In genomic region chr1:67674260-67675011, GRCh38 we compare ENCODE assay signal across 8 cellular contexts. TPM values are rescaled to one million over a fixed set of nuclear protein-coding genes. Genes with fewer than 3 reads are reported as not detected.
DNase-seq lines count a peak whose midpoint lies in the region; ATAC-seq and TF ChIP-seq lines count a peak whose summit lies in the region.

No MANE protein-coding gene starts in this region.

- TF ChIP-seq CTCF in HCT116 (IDR thresholded peaks at IDR 0.05 in 2 of 3, conservative IDR thresholded peaks at IDR 0.05 in 1 of 3; ENCODE audit: borderline replicate concordance in 1 of 3, insufficient read depth in 1 of 3, low read depth in 2 of 3, low read length in 2 of 3) (no peak), hepatocyte (IDR thresholded peaks at IDR 0.05; ENCODE audit: poor library complexity) (no peak), suprapubic skin (IDR thresholded peaks at IDR 0.05) (no peak)

- ATAC-seq in HCT116 (no peak), HG03469 (IDR thresholded peaks at IDR 0.05; ENCODE audit: unreplicated experiment) (no peak), GM18870 (IDR thresholded peaks at IDR 0.05; ENCODE audit: unreplicated experiment) (no peak)
- peak; percentile 92 for ATAC-seq in activated T-helper 17 cell treated with anti-CD3 and anti-CD28 coated beads, Interleukin-2, amount 50 U/mL, for 72 hours (replicated peaks)

- CTCF ChIA-PET in HCT116 (lab: Charles Lee) = interaction anchor here (1.9 kb wide), 1 partner anchor 10 kb away, joined by 10 read pairs; the partner anchor contains the start of gene GADD45A

- H3K27ac ChIP-seq in HCT116 (ENCODE audit: low read depth, low read length) (no peak overlapping the region), hepatocyte (peak overlapping the region; percentile 8), suprapubic skin (peak overlapping the region; percentile 25)

- no peaks in the 10 kb centered on the region for H3K4me1 Mint-ChIP-seq in activated T-helper 17 cell treated with anti-CD3 and anti-CD28 coated beads, Interleukin-2, amount 50 U/mL, for 72 hours

- POLR2A ChIA-PET in HCT116 (lab: Charles Lee) = interaction anchor here (0.8 kb wide), 1 partner anchor 11 kb away, joined by 7 read pairs; the partner anchor contains the start of gene GADD45A

- no peak overlapping the region for H3K9ac ChIP-seq in HCT116 (ENCODE audit: low read length)

- no peaks in the 10 kb centered on the region for H3K79me2 ChIP-seq in HCT116 (ENCODE audit: insufficient read depth, low read length)
- H3K79me2 ChIP-seq in hepatocyte = no peaks in the 10 kb centered on the region

- H3K4me3 ChIP-seq in HCT116 (replicated peaks in 1 of 2; ENCODE audit: low read depth in 1 of 2, low read length in 2 of 2) (no peak overlapping the region), hepatocyte (no peak overlapping the region), suprapubic skin (no peak overlapping the region)

- H3K9me3 ChIP-seq in HCT116 (ENCODE audit: control insufficient read depth in 1 of 2, insufficient read depth in 1 of 2, low read depth in 1 of 2, low read length in 2 of 2) = no peaks in the 10 kb centered on the region
- H3K9me3 ChIP-seq in hepatocyte (ENCODE audit: low read depth) = no peaks in the 10 kb centered on the region
- no peaks in the 10 kb centered on the region for H3K9me3 ChIP-seq in suprapubic skin

- H3K36me3 ChIP-seq in HCT116 (ENCODE audit: control insufficient read depth in 1 of 2, insufficient read depth in 2 of 2, low read length in 2 of 2) (no peaks in the 10 kb centered on the region), hepatocyte (replicated peaks; ENCODE audit: insufficient read depth, low read depth) (no peaks in the 10 kb centered on the region), suprapubic skin (no peaks in the 10 kb centered on the region)

- peaks cover 0 to 3% of the 10 kb centered on the region in 2 experiments; a peak in 1 of 4 replicates for H3K4me1 ChIP-seq in HCT116 (ENCODE audit: control insufficient read depth in 1 of 2, insufficient read depth in 2 of 2, low read length in 2 of 2)
- peaks cover 12% of the 10 kb centered on the region for H3K4me1 ChIP-seq in hepatocyte (ENCODE audit: insufficient read depth)
- peaks cover 18% of the 10 kb centered on the region for H3K4me1 ChIP-seq in suprapubic skin

- TF ChIP-seq RAD21 in HCT116 (IDR thresholded peaks at IDR 0.05; ENCODE audit: low read depth) = no peak

- RAD21 ChIA-PET in HCT116 (lab: Charles Lee; ENCODE audit: low non-redundant PET in 1 of 2, low total read pairs in 2 of 2, uncharacterized antibody in 2 of 2, unreplicated experiment in 2 of 2) = no interaction called here

- no peaks in the 10 kb centered on the region for H3K36me3 Mint-ChIP-seq in activated T-helper 17 cell treated with anti-CD3 and anti-CD28 coated beads, Interleukin-2, amount 50 U/mL, for 72 hours (ENCODE audit: low read depth)

- peak overlapping the region; percentile 11 for H3K27ac Mint-ChIP-seq in activated T-helper 17 cell treated with anti-CD3 and anti-CD28 coated beads, Interleukin-2, amount 50 U/mL, for 72 hours

- no peaks in the 10 kb centered on the region for H3K9me2 ChIP-seq in HCT116 (ENCODE audit: insufficient read depth)
- no peaks in the 10 kb centered on the region for H3K9me2 ChIP-seq in hepatocyte (replicated peaks; ENCODE audit: insufficient read depth)

- no peaks in the 10 kb centered on the region for H3K27me3 ChIP-seq in HCT116 (ENCODE audit: insufficient read depth, low read length)
- H3K27me3 ChIP-seq in hepatocyte = no peaks in the 10 kb centered on the region
- H3K27me3 ChIP-seq in suprapubic skin = no peaks in the 10 kb centered on the region

- H3K4me3 Mint-ChIP-seq in activated T-helper 17 cell treated with anti-CD3 and anti-CD28 coated beads, Interleukin-2, amount 50 U/mL, for 72 hours = peak overlapping the region; percentile 32

- 35% methylated on average over 4 of the region's 4 CpGs for WGBS in hepatocyte (ENCODE audit: low lambda C conversion rate, missing lambda C conversion rate)
- 39% methylated on average over 2 of the region's 4 CpGs for WGBS in suprapubic skin

- no peak overlapping the region for H3K4me2 ChIP-seq in HCT116 (ENCODE audit: low read length)
- H3K4me2 ChIP-seq in hepatocyte = peak overlapping the region; percentile 25

- no TSS peak for BruUV-seq in HCT116 (replicated peaks; lab: Mats Ljungman, UMichigan)

- peaks cover 4% of the 10 kb centered on the region for H3K27me3 Mint-ChIP-seq in activated T-helper 17 cell treated with anti-CD3 and anti-CD28 coated beads, Interleukin-2, amount 50 U/mL, for 72 hours

- DNase-seq in HCT116 (ENCODE audit: low read depth, low spot score) = no peak
- peak; percentile 94 for DNase-seq in NCI-H524 treated with DMSO at 0.1 percent for 48 hours (lab: John Stamatoyannopoulos, UW)
- peak; percentile 46 for DNase-seq in hepatocyte (ENCODE audit: low spot score)
- peak in 1 of 2 donors; percentile 80 for DNase-seq in suprapubic skin (ENCODE audit: low spot score in 2 of 2)
- DNase-seq in GM19240 (ENCODE audit: insufficient read length, low spot score) = no peak

- no peak for TF ChIP-seq POLR2A in HCT116 (IDR thresholded peaks at IDR 0.05; ENCODE audit: borderline replicate concordance, extremely low read depth, insufficient read depth, insufficient read length)
- TF ChIP-seq POLR2A in suprapubic skin (IDR thresholded peaks at IDR 0.05) = no peak

- H3K9me3 Mint-ChIP-seq in activated T-helper 17 cell treated with anti-CD3 and anti-CD28 coated beads, Interleukin-2, amount 50 U/mL, for 72 hours = no peaks in the 10 kb centered on the region

- TF ChIP-seq EP300 in suprapubic skin (IDR thresholded peaks at IDR 0.05) = no peak

- H4K20me1 ChIP-seq in HCT116 (ENCODE audit: insufficient read depth) (no peaks in the 10 kb centered on the region), hepatocyte (ENCODE audit: insufficient read depth, poor library complexity, severe bottlenecking) (no peaks in the 10 kb centered on the region)

- intact Hi-C loops in HCT116 (cut with micrococcal nuclease) = no loop called here

- H2AFZ ChIP-seq in HCT116 (ENCODE audit: low read depth, low read length, poor library complexity, severe bottlenecking) (no peak overlapping the region), hepatocyte (no peak overlapping the region)

TF ChIP-seq in HCT116, 20 proteins besides CTCF, POLR2A, EP300 and RAD21:
- TF ChIP-seq YY1 (IDR thresholded peaks at IDR 0.05; ENCODE audit: extremely low read depth, insufficient replicate concordance, low read depth, low read length) = no peak
- peak; percentile 47 for TF ChIP-seq TCF7L2 (IDR thresholded peaks at IDR 0.05; ENCODE audit: borderline replicate concordance, extremely low read depth, insufficient read depth, insufficient read length)

RNA-seq across cellular contexts. Expression of gene GADD45A, which starts 10.6 kb away (rescaled TPM):
- total RNA-seq in HCT116 (2021; ENCODE audit: unreplicated experiment) = 105 TPM
- 158 and 173 TPM in 2 replicates for polyA plus RNA-seq in HCT116 (2012)
- total RNA-seq in activated T-helper 17 cell treated with anti-CD3 and anti-CD28 coated beads, Interleukin-2, amount 50 U/mL, for 72 hours = 10 to 100 TPM; 70.9 to 83.8 TPM
- 90.5 and 93.1 TPM in 2 replicates for total RNA-seq in hepatocyte
- polyA plus RNA-seq in hepatocyte = 175 and 178 TPM in 2 replicates
- 10 to 100 TPM; 25.4 to 44.6 (median 26.6) TPM for total RNA-seq in suprapubic skin

Comparison
In these comparisons a context has a peak if more than half of its experiments do, and no peak if none do; other contexts are left out.
1. DNase-seq: peak in NCI-H524 treated with DMSO at 0.1 percent for 48 hours (single experiment) and hepatocyte (single experiment); none in HCT116 (single experiment) and GM19240 (single experiment).